In the genomic region with DNA sequence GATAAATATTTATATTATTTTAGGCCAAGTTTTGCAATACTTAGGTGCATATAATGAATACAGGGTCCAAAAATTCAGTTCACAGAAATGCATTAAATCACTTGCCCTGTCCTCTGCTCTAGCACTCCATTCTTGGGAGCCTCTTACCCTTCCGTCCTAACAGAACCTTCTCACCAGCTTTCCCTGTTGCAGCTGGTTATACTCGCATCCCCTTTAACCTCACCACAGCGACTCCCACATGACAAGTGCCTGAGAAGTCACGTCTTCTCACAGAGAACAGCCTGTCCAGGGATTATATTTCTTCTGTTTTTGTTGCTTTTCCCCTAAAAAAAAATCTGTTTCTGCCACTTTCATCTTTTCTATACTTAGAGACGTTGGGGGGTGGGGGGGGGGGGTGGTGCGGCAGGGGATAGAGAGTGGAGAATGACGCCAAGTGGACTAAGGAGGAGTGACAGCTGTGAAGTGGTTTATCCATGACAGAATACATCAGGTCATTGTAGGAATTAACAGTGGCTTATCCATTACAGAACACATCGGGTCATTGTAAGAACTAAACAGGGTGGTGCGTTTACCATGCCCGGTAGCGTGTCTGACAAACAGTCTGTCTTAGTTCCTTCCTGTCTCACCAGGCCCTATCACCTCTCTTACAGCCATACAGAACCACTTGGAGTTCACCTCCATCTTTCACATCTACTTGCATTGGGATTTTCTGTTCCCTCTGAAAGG, we compare ENCODE assay signal across 20 cellular contexts.
"Had no signal": no experiment of that assay in that cellular context is flagged by ENCODE, and none has a peak within 500 bp of the region (broad histone marks: within the 10 kb centered on the region; RNA-seq: fewer than 3 reads in every experiment).

No MANE protein-coding gene starts in this region.

- H3K4me3 ChIP-seq: coronary artery, gastroesophageal sphincter, pancreas, smooth muscle cell had no signal

- H3K27ac ChIP-seq: coronary artery, gastroesophageal sphincter, neutrophil, pancreas had no signal

- H3K36me3 Mint-ChIP-seq: activated naive CD4-positive, alpha-beta T cell treated with anti-CD3 and anti-CD28 coated beads, Interleukin-2, amount 10 ng/mL, durations not matched to agents 7 days and 5 days; brain; natural killer cell; stimulated activated effector memory CD8-positive, alpha-beta T cell treated with anti-CD3 and anti-CD28 coated beads, Interleukin-12 subunit alpha, Interleukin-12 subunit beta, amount 100 ng/mL, for 72 hours had no signal

- H3K9me3 Mint-ChIP-seq: activated naive CD4-positive, alpha-beta T cell treated with anti-CD3 and anti-CD28 coated beads, Interleukin-2, amount 10 ng/mL, durations not matched to agents 7 days and 5 days; activated naive CD8-positive, alpha-beta T cell treated with anti-CD3 and anti-CD28 coated beads, Interleukin-2, amount 50 U/mL, for 24 hours; activated T-cell treated with anti-CD3 and anti-CD28 coated beads, Interleukin-2, amount 50 U/mL, for 4 hours; brain; central memory CD8-positive, alpha-beta T cell; natural killer cell; stimulated activated effector memory CD8-positive, alpha-beta T cell treated with anti-CD3 and anti-CD28 coated beads, Interleukin-12 subunit alpha, Interleukin-12 subunit beta, amount 100 ng/mL, for 72 hours; T-helper 1 cell treated with Interleukin-12 subunit alpha and Interleukin-12 subunit beta and Interleukin-4 antibody, amounts not matched to agents 30 μg/mL and 1 μg/mL, for 36 hours had no signal

- H3K27ac Mint-ChIP-seq: activated naive CD4-positive, alpha-beta T cell treated with anti-CD3 and anti-CD28 coated beads, Interleukin-2, amount 10 ng/mL, durations not matched to agents 7 days and 5 days; activated naive CD8-positive, alpha-beta T cell treated with anti-CD3 and anti-CD28 coated beads, Interleukin-2, amount 50 U/mL, for 24 hours; brain; natural killer cell; stimulated activated effector memory CD8-positive, alpha-beta T cell treated with anti-CD3 and anti-CD28 coated beads, Interleukin-12 subunit alpha, Interleukin-12 subunit beta, amount 100 ng/mL, for 72 hours; T-helper 1 cell treated with Interleukin-12 subunit alpha and Interleukin-12 subunit beta and Interleukin-4 antibody, amounts not matched to agents 30 μg/mL and 1 μg/mL, for 36 hours had no signal

- H3K9me3 ChIP-seq: gastroesophageal sphincter, neutrophil, pancreas had no signal

- H3K4me3 Mint-ChIP-seq: activated naive CD4-positive, alpha-beta T cell treated with anti-CD3 and anti-CD28 coated beads, Interleukin-2, amount 10 ng/mL, durations not matched to agents 7 days and 5 days; activated naive CD8-positive, alpha-beta T cell treated with anti-CD3 and anti-CD28 coated beads, Interleukin-2, amount 50 U/mL, for 24 hours; activated T-cell treated with anti-CD3 and anti-CD28 coated beads, Interleukin-2, amount 50 U/mL, for 4 hours; brain; central memory CD8-positive, alpha-beta T cell; natural killer cell; stimulated activated effector memory CD8-positive, alpha-beta T cell treated with anti-CD3 and anti-CD28 coated beads, Interleukin-12 subunit alpha, Interleukin-12 subunit beta, amount 100 ng/mL, for 72 hours; T-helper 1 cell treated with Interleukin-12 subunit alpha and Interleukin-12 subunit beta and Interleukin-4 antibody, amounts not matched to agents 30 μg/mL and 1 μg/mL, for 36 hours had no signal

- H3K27me3 Mint-ChIP-seq: brain had no signal

- H3K4me1 Mint-ChIP-seq: activated naive CD4-positive, alpha-beta T cell treated with anti-CD3 and anti-CD28 coated beads, Interleukin-2, amount 10 ng/mL, durations not matched to agents 7 days and 5 days; activated naive CD8-positive, alpha-beta T cell treated with anti-CD3 and anti-CD28 coated beads, Interleukin-2, amount 50 U/mL, for 24 hours; brain; central memory CD8-positive, alpha-beta T cell; natural killer cell; stimulated activated effector memory CD8-positive, alpha-beta T cell treated with anti-CD3 and anti-CD28 coated beads, Interleukin-12 subunit alpha, Interleukin-12 subunit beta, amount 100 ng/mL, for 72 hours had no signal

- H3K27me3 ChIP-seq: gastroesophageal sphincter, neutrophil, pancreas had no signal

- DNase-seq: activated CD4-positive, alpha-beta T cell treated with anti-CD3 and anti-CD28 coated beads, Interleukin-2, amount 50 U/mL, for 1 hour; activated CD4-positive, CD25-positive, alpha-beta regulatory T cell treated with anti-CD3 and anti-CD28 coated beads, Interleukin-2, amount 50 U/mL, for 72 hours; activated CD8-positive, alpha-beta memory T cell treated with anti-CD3 and anti-CD28 coated beads, Interleukin-2, amount 50 U/mL, for 4 hours; activated effector memory CD4-positive, alpha-beta T cell treated with Interleukin-2 at 50 U/mL for 16 hours; activated naive CD4-positive, alpha-beta T cell treated with anti-CD3 and anti-CD28 coated beads, Interleukin-2, amount 10 ng/mL, durations not matched to agents 7 days and 5 days; activated naive CD8-positive, alpha-beta T cell treated with anti-CD3 and anti-CD28 coated beads, Interleukin-2, amount 50 U/mL, for 24 hours; activated T-cell treated with anti-CD3 and anti-CD28 coated beads, Interleukin-2, amount 50 U/mL, for 4 hours; anterior cingulate cortex; erythroblast; natural killer cell; pancreas; stimulated activated CD4-positive, alpha-beta T cell treated with anti-CD3 and anti-CD28 coated beads, Interleukin-4, amount 100 ng/mL, for 24 hours had no signal

- H3K36me3 ChIP-seq: gastroesophageal sphincter, neutrophil, pancreas had no signal

- H3K4me1 ChIP-seq: gastroesophageal sphincter, pancreas had no signal

- H3K4me2 ChIP-seq: smooth muscle cell had no signal
